32 cellular contexts compared by ENCODE assay signal in genomic region chrY:20735200-20735599, GRCh38. TPM values are rescaled to one million over a fixed set of nuclear protein-coding genes. Genes with fewer than 3 reads are reported as not detected.
DNase-seq lines count a peak whose midpoint lies in the region; ATAC-seq and TF ChIP-seq lines count a peak whose summit lies in the region.
"Had no signal": no experiment of that assay in that cellular context is flagged by ENCODE, and none has a peak within 500 bp of the region (broad histone marks: within the 10 kb centered on the region; RNA-seq: fewer than 3 reads in every experiment).

No MANE protein-coding gene starts in this region.

- TF ChIP-seq POLR2A in stomach (IDR thresholded peaks at IDR 0.05): no peak

- TF ChIP-seq EP300 in stomach (IDR thresholded peaks at IDR 0.05): no peak

- peak overlapping the region; percentile 90 for H3K27ac ChIP-seq in DOHH2 (ENCODE audit: low read depth, low read length)
- no peak overlapping the region for H3K27ac ChIP-seq in stomach
- H3K27ac ChIP-seq: body of pancreas, pancreas, right lobe of liver, SJSA1, vagina had no signal

- H3K9me3 ChIP-seq in DOHH2 (ENCODE audit: control insufficient read depth, insufficient read depth, low read length): no peaks in the 10 kb centered on the region
- H3K9me3 ChIP-seq in stomach: no peaks in the 10 kb centered on the region
- H3K9me3 ChIP-seq: BE2C, body of pancreas, Caco-2, pancreas, right lobe of liver, SJSA1, vagina had no signal

- H4K20me1 ChIP-seq in DOHH2 (ENCODE audit: control insufficient read depth, insufficient read depth, low read depth, low read length): no peaks in the 10 kb centered on the region

- TF ChIP-seq CTCF in DOHH2 (IDR thresholded peaks at IDR 0.05; ENCODE audit: low read depth, low read length, poor library complexity, severe bottlenecking): no peak
- TF ChIP-seq CTCF in stomach (IDR thresholded peaks at IDR 0.05): no peak

- H3K4me3 ChIP-seq in DOHH2 (ENCODE audit: low read length) (peak overlapping the region; percentile 63), stomach (no peak overlapping the region)
- H3K4me3 ChIP-seq: body of pancreas, pancreas, right lobe of liver, SJSA1, vagina had no signal

- no peaks in the 10 kb centered on the region for H3K9me2 ChIP-seq in DOHH2 (replicated peaks; ENCODE audit: control insufficient read depth, low read length)

- H3K4me1 ChIP-seq in DOHH2 (ENCODE audit: control insufficient read depth, low read length) (peaks cover 86% of the 10 kb centered on the region), stomach (no peaks in the 10 kb centered on the region)
- H3K4me1 ChIP-seq: BE2C, body of pancreas, Caco-2, pancreas, right lobe of liver, SJSA1, vagina had no signal

- no peaks in the 10 kb centered on the region for H3K79me2 ChIP-seq in DOHH2 (ENCODE audit: control insufficient read depth, low read length)

- intact Hi-C loops in stomach (cut with DNase I; ENCODE audit: low total_unique reads): no loop called here

- H3K36me3 ChIP-seq in DOHH2 (ENCODE audit: control insufficient read depth, low read length): no peaks in the 10 kb centered on the region
- H3K36me3 ChIP-seq in stomach: no peaks in the 10 kb centered on the region
- H3K36me3 ChIP-seq: BE2C, pancreas, right lobe of liver, SJSA1, vagina had no signal

- peaks cover 5% of the 10 kb centered on the region for H3F3A ChIP-seq in DOHH2 (ENCODE audit: control insufficient read depth, insufficient read depth)

- H3K4me2 ChIP-seq in DOHH2 (ENCODE audit: low read length): peak overlapping the region; percentile 77

- no peak for DNase-seq in stomach
- DNase-seq in DMS 273 (lab: John Stamatoyannopoulos, UW; ENCODE audit: unreplicated experiment): no peak
- no peak for DNase-seq in CD1c-positive myeloid dendritic cell (ENCODE audit: extremely low spot score)
- no peak for DNase-seq in superior temporal gyrus (ENCODE audit: extremely low spot score)
- DNase-seq: 8988T; activated CD4-positive, alpha-beta T cell treated with anti-CD3 and anti-CD28 coated beads, Interleukin-2, amount 50 U/mL, for 1 hour; activated CD8-positive, alpha-beta memory T cell treated with anti-CD3 and anti-CD28 coated beads, Interleukin-2, amount 50 U/mL, for 4 hours; activated naive CD8-positive, alpha-beta T cell treated with anti-CD3 and anti-CD28 coated beads, Interleukin-2, amount 50 U/mL, for 24 hours; BE2C; body of pancreas; Caco-2; effector CD8-positive, alpha-beta T cell; KBM-7; natural killer cell; NCI-H1694 treated with DMSO at 0.1 percent for 48 hours; NCI-H2227 treated with DMSO at 0.1 percent for 48 hours; pancreas; right lobe of liver; T-helper 17 cell had no signal

- ATAC-seq in GM21367 (IDR thresholded peaks at IDR 0.05; ENCODE audit: unreplicated experiment) (peak; percentile 92), HG02884 (IDR thresholded peaks at IDR 0.05; ENCODE audit: unreplicated experiment) (peak; percentile 82), HG03442 (IDR thresholded peaks at IDR 0.05; ENCODE audit: unreplicated experiment) (peak; percentile 94)
- ATAC-seq: activated naive CD8-positive, alpha-beta T cell treated with anti-CD3 and anti-CD28 coated beads, Interleukin-2, amount 50 U/mL, for 24 hours; body of pancreas; esophagus mucosa; HCT116; natural killer cell; pancreas; right lobe of liver; T-helper 17 cell had no signal

- WGBS in stomach, 5 donors: 26 to 54% (median 35%) methylated on average over 1 of the region's 1 CpG; no CpG with 5 or more reads in 2 of the 5 donors

- H3K27me3 ChIP-seq in DOHH2 (ENCODE audit: control insufficient read depth, low read length): no peaks in the 10 kb centered on the region
- no peaks in the 10 kb centered on the region for H3K27me3 ChIP-seq in stomach
- H3K27me3 ChIP-seq: BE2C, body of pancreas, pancreas, right lobe of liver, SJSA1, vagina had no signal

RNA-seq across cellular contexts. Expression of gene RPS4Y2, which starts 20.7 kb away (rescaled TPM):
- total RNA-seq in stomach: not detected
- polyA plus RNA-seq in stomach: not detected
- total RNA-seq: activated T-helper 2 cell treated with anti-CD3 and anti-CD28 coated beads, Interferon-gamma antibody, Interleukin-2, Interleukin-4, amounts not matched to agents 10 μg/mL and 5 μg/mL and 100 μg/mL, durations not matched to agents 14 hours and 24 hours and 36 hours; body of pancreas; Caco-2; chondrocyte; esophagus mucosa; HT-29; mesenteric fat pad; natural killer cell; pancreas; right lobe of liver; SJSA1; T-helper 17 cell; temporal lobe; vagina had no signal
- polyA plus RNA-seq: pancreas had no signal
